In genomic region chr11:119065369-119065768, GRCh38 we compare ENCODE assay signal across 8 cellular contexts. TPM values are rescaled to one million over a fixed set of nuclear protein-coding genes. Genes with fewer than 3 reads are reported as not detected.
DNase-seq lines count a peak whose midpoint lies in the region; ATAC-seq lines count a peak whose summit lies in the region.

No MANE protein-coding gene starts in this region.

- H3K9me3 Mint-ChIP-seq in activated CD4-positive, alpha-beta T cell treated with anti-CD3 and anti-CD28 coated beads for 36 hours (ENCODE audit: low read depth) = no peaks in the 10 kb centered on the region

- peaks cover 34% of the 10 kb centered on the region for H3K4me1 Mint-ChIP-seq in activated CD4-positive, alpha-beta T cell treated with anti-CD3 and anti-CD28 coated beads for 36 hours

- H3K36me3 Mint-ChIP-seq in activated CD4-positive, alpha-beta T cell treated with anti-CD3 and anti-CD28 coated beads for 36 hours (ENCODE audit: low read depth) = peaks cover 4% of the 10 kb centered on the region

- intact Hi-C loops in activated CD4-positive, alpha-beta T cell treated with anti-CD3 and anti-CD28 coated beads for 36 hours (cut with DNase I, micrococcal nuclease) = loop anchor here in 1 of 2 experiments (1.0 kb wide), 1 partner anchor 132 kb away; no protein-coding TSS in a partner anchor
- intact Hi-C loops in Right ventricle myocardium inferior (cut with DNase I) = no loop called here

- peaks cover 23% of the 10 kb centered on the region for H3K79me2 ChIP-seq in Karpas-422 (ENCODE audit: low read length)

- H3K27me3 Mint-ChIP-seq in activated CD4-positive, alpha-beta T cell treated with anti-CD3 and anti-CD28 coated beads for 36 hours = no peaks in the 10 kb centered on the region

- no peak overlapping the region for H3K4me3 ChIP-seq in Karpas-422 (ENCODE audit: low read length)

- CTCF ChIA-PET in activated CD4-positive, alpha-beta T cell treated with anti-CD3 and anti-CD28 coated beads for 36 hours (lab: Charles Lee) = interaction anchor here (0.6 to 3.9 kb wide), 10 partner anchors 10 to 291 kb away, joined by 3 to 16 read pairs (median 3); partner anchors contain the start of gene HINFP

- POLR2A ChIA-PET in activated CD4-positive, alpha-beta T cell treated with anti-CD3 and anti-CD28 coated beads for 36 hours (lab: Charles Lee) = interaction anchor here (0.6 to 1.1 kb wide), 2 partner anchors 10 to 135 kb away, joined by 3 to 4 read pairs; no protein-coding TSS in a partner anchor

- H3K27ac ChIP-seq in Karpas-422 (ENCODE audit: low read length) = no peak overlapping the region

- peak; percentile 47 for DNase-seq in EL
- peak; percentile 68 for DNase-seq in Karpas-422
- DNase-seq in activated CD4-positive, alpha-beta T cell treated with anti-CD3 and anti-CD28 coated beads for 36 hours = peak; percentile 67
- DNase-seq in fibroblast of gingiva (ENCODE audit: low read depth) = peak; percentile 22
- DNase-seq in stimulated activated CD8-positive, alpha-beta memory T cell treated with anti-CD3 and anti-CD28 coated beads, Interleukin-4, amount 100 ng/mL, for 48 hours = peak; percentile 42
- DNase-seq in Right ventricle myocardium inferior (ENCODE audit: missing footprints) = no peak

- no peaks in the 10 kb centered on the region for H3K27me3 ChIP-seq in Karpas-422 (ENCODE audit: low read length)

- H3K9ac ChIP-seq in Karpas-422 (ENCODE audit: low read length) = no peak overlapping the region

- peak; percentile 30 for ATAC-seq in activated CD4-positive, alpha-beta T cell treated with anti-CD3 and anti-CD28 coated beads for 36 hours
- ATAC-seq in HG03432 (IDR thresholded peaks at IDR 0.05; ENCODE audit: unreplicated experiment) (no peak), HG02678 (IDR thresholded peaks at IDR 0.05; ENCODE audit: unreplicated experiment) (no peak), Right ventricle myocardium inferior (no peak)

- no peaks in the 10 kb centered on the region for H3K9me3 ChIP-seq in Karpas-422 (ENCODE audit: low read length)

- no peaks in the 10 kb centered on the region for H3K9me2 ChIP-seq in Karpas-422 (replicated peaks; ENCODE audit: insufficient read depth, low read length)

- H3K27ac Mint-ChIP-seq in activated CD4-positive, alpha-beta T cell treated with anti-CD3 and anti-CD28 coated beads for 36 hours = peak overlapping the region; percentile 8

- H4K20me1 ChIP-seq in Karpas-422 (ENCODE audit: insufficient read depth, low read depth, low read length) = no peaks in the 10 kb centered on the region

- H2AFZ ChIP-seq in Karpas-422 (ENCODE audit: low read length) = no peak overlapping the region

- H3K4me3 Mint-ChIP-seq in activated CD4-positive, alpha-beta T cell treated with anti-CD3 and anti-CD28 coated beads for 36 hours = peak overlapping the region; percentile 4

- no peak overlapping the region for H3K4me2 ChIP-seq in Karpas-422 (ENCODE audit: low read depth, low read length, poor library complexity, severe bottlenecking)

- peaks cover 8% of the 10 kb centered on the region for H3K4me1 ChIP-seq in Karpas-422 (ENCODE audit: low read length)

- H3K36me3 ChIP-seq in Karpas-422 (ENCODE audit: insufficient read depth, low read length) = no peaks in the 10 kb centered on the region

RNA-seq across cellular contexts. Expression of gene VPS11, which starts 2.2 kb away (rescaled TPM):
- 19.2 and 25.5 TPM in 2 replicates for total RNA-seq in Karpas-422 (2014; rRNA removed; shearing (Covaris generic); ENCODE audit: low replicate concordance)
- 10 to 100 TPM; 20.5 to 25.4 TPM for total RNA-seq in activated CD4-positive, alpha-beta T cell treated with anti-CD3 and anti-CD28 coated beads for 36 hours
- 19.3 TPM for total RNA-seq in Right ventricle myocardium inferior

RNA-seq across cellular contexts. Expression of gene HYOU1, which starts 8.4 kb away (rescaled TPM):
- total RNA-seq in Karpas-422 (2014; rRNA removed; shearing (Covaris generic); ENCODE audit: low replicate concordance) = 27.3 and 32.5 TPM in 2 replicates
- 100 to 1,000 TPM; 104 to 114 TPM for total RNA-seq in activated CD4-positive, alpha-beta T cell treated with anti-CD3 and anti-CD28 coated beads for 36 hours
- 78.3 TPM for total RNA-seq in Right ventricle myocardium inferior

RNA-seq across cellular contexts. Expression of gene HMBS, which starts 19.3 kb away (rescaled TPM):
- 7.5 and 12.7 TPM in 2 replicates for total RNA-seq in Karpas-422 (2014; rRNA removed; shearing (Covaris generic); ENCODE audit: low replicate concordance)
- 10 to 100 TPM; 39.8 to 41.8 TPM for total RNA-seq in activated CD4-positive, alpha-beta T cell treated with anti-CD3 and anti-CD28 coated beads for 36 hours
- 22.8 TPM for total RNA-seq in Right ventricle myocardium inferior

RNA-seq across cellular contexts. Expression of gene SLC37A4, which starts 34.7 kb away (rescaled TPM):
- total RNA-seq in Karpas-422 (2014; rRNA removed; shearing (Covaris generic); ENCODE audit: low replicate concordance) = 4.7 and 7.4 TPM in 2 replicates
- total RNA-seq in activated CD4-positive, alpha-beta T cell treated with anti-CD3 and anti-CD28 coated beads for 36 hours = 10 to 100 TPM; 26.2 to 36.2 TPM
- total RNA-seq in Right ventricle myocardium inferior = 7.2 TPM

RNA-seq across cellular contexts. Expression of gene DPAGT1, which starts 36.3 kb away (rescaled TPM):
- total RNA-seq in Karpas-422 (2014; rRNA removed; shearing (Covaris generic); ENCODE audit: low replicate concordance) = 10.0 and 27.3 TPM in 2 replicates
- total RNA-seq in activated CD4-positive, alpha-beta T cell treated with anti-CD3 and anti-CD28 coated beads for 36 hours = 10 to 100 TPM; 57.8 to 73.5 TPM
- total RNA-seq in Right ventricle myocardium inferior = 21.1 TPM
